ENCODE assay signal across 15 cellular contexts in the genomic region with DNA sequence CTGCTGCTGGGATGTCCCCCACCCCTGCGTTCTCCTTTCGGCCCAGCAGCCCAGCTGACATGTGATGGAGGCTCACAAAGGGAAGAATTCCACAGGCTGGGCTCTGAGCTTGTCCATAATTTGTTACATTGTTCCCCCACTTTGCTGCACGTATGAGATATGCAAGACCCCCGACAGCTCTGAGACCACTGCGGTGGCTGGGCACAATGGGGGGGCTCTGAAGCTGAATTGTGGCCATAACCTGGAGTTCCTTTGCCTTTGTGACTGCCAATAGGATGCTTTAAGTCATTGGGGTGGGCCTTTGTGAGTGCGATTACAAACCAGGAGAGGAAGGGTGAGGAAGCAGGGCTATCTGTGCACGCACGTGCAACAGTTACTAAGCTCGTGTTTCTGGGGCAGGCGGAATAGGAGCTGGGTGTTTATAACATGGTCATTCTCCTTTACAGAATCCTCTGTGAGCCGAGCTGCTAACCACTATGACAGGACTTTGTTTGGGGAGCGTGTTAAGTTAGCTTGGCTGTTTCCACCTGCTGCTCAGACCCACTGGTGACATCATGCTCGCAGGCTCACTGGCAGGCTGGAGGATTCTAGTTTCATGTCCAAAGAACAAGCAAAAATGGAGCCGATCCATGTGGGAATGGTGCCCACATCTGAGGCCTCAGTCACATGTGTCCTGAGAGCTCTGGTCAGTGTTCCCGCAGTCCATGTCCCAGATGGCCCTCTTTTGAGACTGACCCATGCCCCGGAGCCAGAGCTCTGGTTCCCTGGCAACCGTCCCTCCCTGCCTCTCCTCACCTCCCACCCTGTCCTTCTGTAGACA.
DNase-seq lines count a peak whose midpoint lies in the region; ATAC-seq and TF ChIP-seq lines count a peak whose summit lies in the region.
"Had no signal": no experiment of that assay in that cellular context is flagged by ENCODE, and none has a peak within 500 bp of the region (broad histone marks: within the 10 kb centered on the region; RNA-seq: fewer than 3 reads in every experiment).

No MANE protein-coding gene starts in this region.

- H3K4me1 ChIP-seq in GM23338 (ENCODE audit: insufficient read depth): peaks cover 31% of the 10 kb centered on the region
- peaks cover 28% of the 10 kb centered on the region; the same call in 1 of the 2 replicates for H3K4me1 ChIP-seq in iPS-20b (ENCODE audit: insufficient read depth, low read length)
- no peaks in the 10 kb centered on the region for H3K4me1 ChIP-seq in vagina
- H3K4me1 ChIP-seq: SJCRH30 had no signal

- peak overlapping the region; percentile 47 for H3K9ac ChIP-seq in iPS-20b (ENCODE audit: low read depth, low read length)

- in situ Hi-C loops in astrocyte of the spinal cord (cut with HindIII; ENCODE audit: low sequenced_read_pairs): no loop called here
- in situ Hi-C loops in ACHN (cut with HindIII; ENCODE audit: low pct_ligation_motif_present, low pct_unique_long_range_greater_than_20kb, low sequenced_read_pairs): no loop called here

- no peaks in the 10 kb centered on the region for H3F3A ChIP-seq in GM23338 (replicated peaks; ENCODE audit: low read depth)

- H4K20me1 ChIP-seq in GM23338 (replicated peaks; ENCODE audit: insufficient read depth): no peaks in the 10 kb centered on the region

- H3K4me3 ChIP-seq in GM23338: no peak overlapping the region
- no peak overlapping the region for H3K4me3 ChIP-seq in astrocyte of the spinal cord (ENCODE audit: low read depth, low read length)
- H3K4me3 ChIP-seq in iPS-20b (ENCODE audit: low read length): no peak overlapping the region
- no peak overlapping the region for H3K4me3 ChIP-seq in vagina
- H3K4me3 ChIP-seq: SJCRH30, stomach had no signal

- H3K9me3 Mint-ChIP-seq in GM23338: no peaks in the 10 kb centered on the region
- H3K9me3 Mint-ChIP-seq in activated naive CD4-positive, alpha-beta T cell treated with anti-CD3 and anti-CD28 coated beads for 36 hours: no peaks in the 10 kb centered on the region
- H3K9me3 Mint-ChIP-seq in stimulated activated effector memory CD8-positive, alpha-beta T cell treated with anti-CD3 and anti-CD28 coated beads, Interleukin-12 subunit alpha, Interleukin-12 subunit beta, amount 100 ng/mL, for 72 hours: peaks cover 5% of the 10 kb centered on the region
- H3K9me3 Mint-ChIP-seq: CD4-positive, alpha-beta T cell had no signal

- H3K4me2 ChIP-seq in GM23338: peak overlapping the region; percentile 33; the same call in 1 of the 2 replicates

- no peaks in the 10 kb centered on the region for H3K9me2 ChIP-seq in GM23338 (ENCODE audit: insufficient read depth)

- peaks cover 4% of the 10 kb centered on the region for H3K27me3 Mint-ChIP-seq in GM23338 (ENCODE audit: insufficient read depth, low read depth, poor library complexity)
- no peaks in the 10 kb centered on the region for H3K27me3 Mint-ChIP-seq in activated naive CD4-positive, alpha-beta T cell treated with anti-CD3 and anti-CD28 coated beads for 36 hours (ENCODE audit: low read depth)
- H3K27me3 Mint-ChIP-seq: activated CD4-positive, alpha-beta T cell treated with anti-CD3 and anti-CD28 coated beads for 36 hours; CD4-positive, alpha-beta T cell had no signal

- H3K79me2 ChIP-seq in GM23338 (replicated peaks; ENCODE audit: insufficient read depth): no peaks in the 10 kb centered on the region

- CTCF ChIA-PET in activated naive CD4-positive, alpha-beta T cell treated with anti-CD3 and anti-CD28 coated beads for 36 hours (lab: Charles Lee): no interaction called here

- peak overlapping the region; percentile 35; the same call in 1 of the 2 replicates for H2AFZ ChIP-seq in GM23338

- TF ChIP-seq POLR2A in vagina (IDR thresholded peaks at IDR 0.05): no peak

- peak overlapping the region; percentile 11; the same call in 1 of the 3 replicates for H3K4me3 Mint-ChIP-seq in GM23338
- H3K4me3 Mint-ChIP-seq in activated naive CD4-positive, alpha-beta T cell treated with anti-CD3 and anti-CD28 coated beads for 36 hours: no peak overlapping the region
- no peak overlapping the region for H3K4me3 Mint-ChIP-seq in stimulated activated effector memory CD8-positive, alpha-beta T cell treated with anti-CD3 and anti-CD28 coated beads, Interleukin-12 subunit alpha, Interleukin-12 subunit beta, amount 100 ng/mL, for 72 hours
- H3K4me3 Mint-ChIP-seq: activated CD4-positive, alpha-beta T cell treated with anti-CD3 and anti-CD28 coated beads for 36 hours; CD4-positive, alpha-beta T cell; naive thymus-derived CD4-positive, alpha-beta T cell had no signal

- intact Hi-C loops in activated naive CD4-positive, alpha-beta T cell treated with anti-CD3 and anti-CD28 coated beads for 36 hours (cut with micrococcal nuclease): no loop called here
- intact Hi-C loops in vagina (cut with DNase I): no loop called here

- H3K9me3 ChIP-seq in iPS-20b (ENCODE audit: insufficient read depth, low read depth, low read length): no peaks in the 10 kb centered on the region
- H3K9me3 ChIP-seq in vagina: no peaks in the 10 kb centered on the region
- H3K9me3 ChIP-seq: SJCRH30, stomach had no signal

- H3K27ac ChIP-seq in GM23338 (ENCODE audit: low read depth): peak overlapping the region; percentile 53; the same call in 1 of the 2 replicates
- no peak overlapping the region for H3K27ac ChIP-seq in iPS-20b (ENCODE audit: low read length)
- H3K27ac ChIP-seq in vagina: no peak overlapping the region
- H3K27ac ChIP-seq: SJCRH30, stomach had no signal

- TF ChIP-seq CTCF in GM23338 (conservative IDR thresholded peaks at IDR 0.05; ENCODE audit: low read depth in 2 of 2) (no peak), astrocyte of the spinal cord (IDR thresholded peaks at IDR 0.05; ENCODE audit: low read depth, low read length) (no peak), vagina (IDR thresholded peaks at IDR 0.05) (no peak)

- peak; percentile 89 for ATAC-seq in GM23338
- ATAC-seq in stimulated activated effector memory CD8-positive, alpha-beta T cell treated with anti-CD3 and anti-CD28 coated beads, Interleukin-12 subunit alpha, Interleukin-12 subunit beta, amount 100 ng/mL, for 72 hours: no peak
- ATAC-seq: activated CD4-positive, alpha-beta T cell treated with anti-CD3 and anti-CD28 coated beads for 36 hours; naive thymus-derived CD4-positive, alpha-beta T cell had no signal

- H3K36me3 ChIP-seq in GM23338 (ENCODE audit: insufficient read depth): no peaks in the 10 kb centered on the region
- no peaks in the 10 kb centered on the region for H3K36me3 ChIP-seq in iPS-20b (ENCODE audit: insufficient read depth, low read depth, low read length)
- no peaks in the 10 kb centered on the region for H3K36me3 ChIP-seq in vagina
- H3K36me3 ChIP-seq: SJCRH30, stomach had no signal

- DNase-seq in GM23338 (ENCODE audit: low spot score): peak; percentile 68
- DNase-seq in astrocyte of the spinal cord (ENCODE audit: low read depth, low spot score): peak; percentile 28
- peak; percentile 82 for DNase-seq in putamen (ENCODE audit: low spot score)
- DNase-seq in activated naive CD4-positive, alpha-beta T cell treated with anti-CD3 and anti-CD28 coated beads for 36 hours: no peak
- DNase-seq in vagina (ENCODE audit: extremely low spot score in 2 of 2): no peak
- no peak for DNase-seq in stimulated activated effector memory CD8-positive, alpha-beta T cell treated with anti-CD3 and anti-CD28 coated beads, Interleukin-12 subunit alpha, Interleukin-12 subunit beta, amount 100 ng/mL, for 72 hours (ENCODE audit: low spot score in 2 of 2)
- DNase-seq in ACHN: no peak
- DNase-seq: activated CD4-positive, alpha-beta T cell treated with anti-CD3 and anti-CD28 coated beads for 36 hours; activated effector memory CD4-positive, alpha-beta T cell treated with anti-CD3 and anti-CD28 coated beads, Interleukin-2, amount 50 U/mL, for 16 hours; CD4-positive, alpha-beta T cell; naive thymus-derived CD4-positive, alpha-beta T cell; NCI-H526 treated with DMSO at 0.1 percent for 48 hours; stomach had no signal

- H3K27ac Mint-ChIP-seq in GM23338: 0 out of 2 replicates have a peak overlapping the region, but pooled peaks have one; percentile 51
- no peak overlapping the region for H3K27ac Mint-ChIP-seq in activated naive CD4-positive, alpha-beta T cell treated with anti-CD3 and anti-CD28 coated beads for 36 hours
- H3K27ac Mint-ChIP-seq in stimulated activated effector memory CD8-positive, alpha-beta T cell treated with anti-CD3 and anti-CD28 coated beads, Interleukin-12 subunit alpha, Interleukin-12 subunit beta, amount 100 ng/mL, for 72 hours: no peak overlapping the region
- H3K27ac Mint-ChIP-seq: activated CD4-positive, alpha-beta T cell treated with anti-CD3 and anti-CD28 coated beads for 36 hours; CD4-positive, alpha-beta T cell; naive thymus-derived CD4-positive, alpha-beta T cell had no signal

- no peaks in the 10 kb centered on the region for H3K36me3 Mint-ChIP-seq in GM23338 (ENCODE audit: low read depth)
- H3K36me3 Mint-ChIP-seq in activated naive CD4-positive, alpha-beta T cell treated with anti-CD3 and anti-CD28 coated beads for 36 hours (ENCODE audit: low read depth): no peaks in the 10 kb centered on the region
- no peaks in the 10 kb centered on the region for H3K36me3 Mint-ChIP-seq in stimulated activated effector memory CD8-positive, alpha-beta T cell treated with anti-CD3 and anti-CD28 coated beads, Interleukin-12 subunit alpha, Interleukin-12 subunit beta, amount 100 ng/mL, for 72 hours
- H3K36me3 Mint-ChIP-seq: naive thymus-derived CD4-positive, alpha-beta T cell had no signal

- H3K27me3 ChIP-seq in GM23338 (ENCODE audit: insufficient read depth) (no peaks in the 10 kb centered on the region), iPS-20b (ENCODE audit: insufficient read depth, low read length) (peaks cover 5% of the 10 kb centered on the region; the same call in 1 of the 2 replicates), vagina (no peaks in the 10 kb centered on the region)
- H3K27me3 ChIP-seq: SJCRH30, stomach had no signal

- peaks cover 52% of the 10 kb centered on the region for H3K4me1 Mint-ChIP-seq in GM23338
- H3K4me1 Mint-ChIP-seq in activated naive CD4-positive, alpha-beta T cell treated with anti-CD3 and anti-CD28 coated beads for 36 hours (ENCODE audit: low read depth): no peaks in the 10 kb centered on the region
- H3K4me1 Mint-ChIP-seq in stimulated activated effector memory CD8-positive, alpha-beta T cell treated with anti-CD3 and anti-CD28 coated beads, Interleukin-12 subunit alpha, Interleukin-12 subunit beta, amount 100 ng/mL, for 72 hours: no peaks in the 10 kb centered on the region
- H3K4me1 Mint-ChIP-seq: activated CD4-positive, alpha-beta T cell treated with anti-CD3 and anti-CD28 coated beads for 36 hours; naive thymus-derived CD4-positive, alpha-beta T cell had no signal

TF ChIP-seq in GM23338, 12 proteins besides CTCF, POLR2A, EP300 and RAD21 (continues in another document):
- TF ChIP-seq, protein P1, sequence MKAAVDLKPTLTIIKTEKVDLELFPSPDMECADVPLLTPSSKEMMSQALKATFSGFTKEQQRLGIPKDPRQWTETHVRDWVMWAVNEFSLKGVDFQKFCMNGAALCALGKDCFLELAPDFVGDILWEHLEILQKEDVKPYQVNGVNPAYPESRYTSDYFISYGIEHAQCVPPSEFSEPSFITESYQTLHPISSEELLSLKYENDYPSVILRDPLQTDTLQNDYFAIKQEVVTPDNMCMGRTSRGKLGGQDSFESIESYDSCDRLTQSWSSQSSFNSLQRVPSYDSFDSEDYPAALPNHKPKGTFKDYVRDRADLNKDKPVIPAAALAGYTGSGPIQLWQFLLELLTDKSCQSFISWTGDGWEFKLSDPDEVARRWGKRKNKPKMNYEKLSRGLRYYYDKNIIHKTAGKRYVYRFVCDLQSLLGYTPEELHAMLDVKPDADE (IDR thresholded peaks at IDR 0.05): no peak

Comparison
In these comparisons a context has a peak if more than half of its experiments do, and no peak if none do; other contexts are left out.
1. DNase-seq: peak in GM23338 (single experiment), astrocyte of the spinal cord (single experiment) and putamen (single experiment); none in activated naive CD4-positive, alpha-beta T cell treated with anti-CD3 and anti-CD28 coated beads for 36 hours (single experiment), vagina (0 of 2), stimulated activated effector memory CD8-positive, alpha-beta T cell treated with anti-CD3 and anti-CD28 coated beads, Interleukin-12 subunit alpha, Interleukin-12 subunit beta, amount 100 ng/mL, for 72 hours (0 of 2) and ACHN (single experiment).